In genomic region chr11:65634905-65635731, GRCh38 we compare ENCODE assay signal across 28 cellular contexts. TPM values are rescaled to one million over a fixed set of nuclear protein-coding genes. Genes with fewer than 3 reads are reported as not detected.
DNase-seq lines count a peak whose midpoint lies in the region; ATAC-seq, FAIRE-seq and TF ChIP-seq lines count a peak whose summit lies in the region.
"Had no signal": no experiment of that assay in that cellular context is flagged by ENCODE, and none has a peak within 500 bp of the region (broad histone marks: within the 10 kb centered on the region; RNA-seq: fewer than 3 reads in every experiment).

No MANE protein-coding gene starts in this region.

- H3K4me1 ChIP-seq in GM12878 (ENCODE audit: control insufficient read depth, insufficient read depth, low read length) (peaks cover 10% of the 10 kb centered on the region), neuronal stem cell (ENCODE audit: control insufficient read depth in 2 of 2, insufficient read depth in 1 of 2, low read depth in 1 of 2, low read length in 2 of 2) (peaks cover 15 to 16% of the 10 kb centered on the region in 2 donors)

- H3K27me3 ChIP-seq in GM12878 (replicated peaks in 1 of 2; ENCODE audit: control insufficient read depth in 2 of 2, insufficient read depth in 2 of 2, low read length in 1 of 2) = no peaks in the 10 kb centered on the region
- no peaks in the 10 kb centered on the region for H3K27me3 ChIP-seq in neuronal stem cell (ENCODE audit: control insufficient read depth in 3 of 3, insufficient read depth in 3 of 3, low read depth in 1 of 3, low read length in 3 of 3)
- H3K27me3 ChIP-seq: tibial nerve had no signal

- H3K36me3 Mint-ChIP-seq in activated CD8-positive, alpha-beta T cell treated with anti-CD3 and anti-CD28 coated beads, Interleukin-2, amount 10 ng/mL, durations not matched to agents 7 days and 5 days (ENCODE audit: low read depth) = peaks cover 50% of the 10 kb centered on the region
- peaks cover 31% of the 10 kb centered on the region for H3K36me3 Mint-ChIP-seq in activated CD8-positive, alpha-beta T cell treated with anti-CD3 and anti-CD28 coated beads for 36 hours (ENCODE audit: low read depth)
- H3K36me3 Mint-ChIP-seq: naive B cell had no signal

- in situ Hi-C loops in GM12878 (cut with MboI) = no loop called here

- H3K9ac ChIP-seq in GM12878 (ENCODE audit: control insufficient read depth, insufficient read depth, low read length) = no peak overlapping the region
- H3K9ac ChIP-seq in neuronal stem cell (ENCODE audit: low read depth, low read length, poor library complexity) = no peak overlapping the region
- H3K9ac ChIP-seq: KMS-11 had no signal

- H3K79me1 ChIP-seq in neuronal stem cell (ENCODE audit: low read depth, low read length) = peaks cover 11% of the 10 kb centered on the region

- no peak overlapping the region for H3K4ac ChIP-seq in neuronal stem cell (ENCODE audit: low read length)

- RAD21 ChIA-PET in GM12878 (lab: Charles Lee; ENCODE audit: unreplicated experiment) = interaction anchor here (1.0 kb wide), 1 partner anchor 9 kb away, joined by 3 read pairs; no protein-coding TSS in a partner anchor

- peaks cover 17% of the 10 kb centered on the region for H3K79me2 ChIP-seq in GM12878 (ENCODE audit: control insufficient read depth, insufficient read depth, low read length)

- intact Hi-C loops in activated CD8-positive, alpha-beta T cell treated with anti-CD3 and anti-CD28 coated beads for 36 hours (cut with micrococcal nuclease) = no loop called here
- intact Hi-C loops in GM12878 (cut with micrococcal nuclease; ENCODE audit: unreplicated experiment) = no loop called here

- H2AFZ ChIP-seq in GM12878 (ENCODE audit: control insufficient read depth, low read depth, low read length) (no peak overlapping the region), neuronal stem cell (ENCODE audit: low read length) (no peak overlapping the region)

- H3K4me1 Mint-ChIP-seq in activated CD8-positive, alpha-beta T cell treated with anti-CD3 and anti-CD28 coated beads, Interleukin-2, amount 10 ng/mL, durations not matched to agents 7 days and 5 days (ENCODE audit: low read depth) = peaks cover 53% of the 10 kb centered on the region
- peaks cover 18% of the 10 kb centered on the region for H3K4me1 Mint-ChIP-seq in activated CD8-positive, alpha-beta T cell treated with anti-CD3 and anti-CD28 coated beads for 36 hours (ENCODE audit: low read depth)

- CTCF ChIA-PET in activated CD8-positive, alpha-beta T cell treated with anti-CD3 and anti-CD28 coated beads, Interleukin-2, amount 10 ng/mL, durations not matched to agents 7 days and 5 days (lab: Charles Lee) = interaction anchor here (1.7 kb wide), 1 partner anchor 9 kb away, joined by 5 read pairs; no protein-coding TSS in a partner anchor
- CTCF ChIA-PET in activated CD8-positive, alpha-beta T cell treated with anti-CD3 and anti-CD28 coated beads for 36 hours (lab: Charles Lee) = no interaction called here
- CTCF ChIA-PET in GM12878 (lab: Yijun Ruan, JAX) = interaction anchor here (0.7 kb wide), 1 partner anchor 18 kb away, joined by 3 read pairs; no protein-coding TSS in a partner anchor

- 0 out of 2 replicates have a peak, but pooled peaks have one; percentile 9 for TF ChIP-seq POLR2A in GM12878 (IDR thresholded peaks at IDR 0.05; ENCODE audit: low read depth, low read length)

- peak overlapping the region; percentile 65 for H4K8ac ChIP-seq in neuronal stem cell (ENCODE audit: low read depth, low read length)

- H3K14ac ChIP-seq in neuronal stem cell (ENCODE audit: low read length) = no peak overlapping the region

- H3K4me3 Mint-ChIP-seq in activated CD8-positive, alpha-beta T cell treated with anti-CD3 and anti-CD28 coated beads, Interleukin-2, amount 10 ng/mL, durations not matched to agents 7 days and 5 days = no peak overlapping the region
- H3K4me3 Mint-ChIP-seq in activated CD8-positive, alpha-beta T cell treated with anti-CD3 and anti-CD28 coated beads for 36 hours = no peak overlapping the region
- H3K4me3 Mint-ChIP-seq: activated naive CD4-positive, alpha-beta T cell treated with anti-CD3 and anti-CD28 coated beads for 36 hours; mesothelial cell of epicardium; T-helper 17 cell had no signal

- DNase-seq in activated CD8-positive, alpha-beta T cell treated with anti-CD3 and anti-CD28 coated beads, Interleukin-2, amount 10 ng/mL, durations not matched to agents 7 days and 5 days = no peak
- no peak for DNase-seq in activated CD8-positive, alpha-beta T cell treated with anti-CD3 and anti-CD28 coated beads for 36 hours
- DNase-seq in GM12878 (ENCODE audit: low read depth, low spot score) = no peak
- no peak for DNase-seq in neuronal stem cell (ENCODE audit: low spot score)
- no peak for DNase-seq in germinal center (ENCODE audit: low spot score)
- no peak for DNase-seq in activated gamma-delta T cell treated with Interleukin-2 at 50 U/mL for 16 hours
- DNase-seq: activated CD4-positive, alpha-beta T cell treated with anti-CD3 and anti-CD28 coated beads for 1 hour; activated naive CD4-positive, alpha-beta T cell treated with anti-CD3 and anti-CD28 coated beads for 36 hours; AML-193; amniotic stem cell; CD8-positive, alpha-beta memory T cell; DMS 273 treated with DMSO at 0.1 percent for 48 hours; kidney; naive B cell; NCI-H1417; NCI-H2029 treated with DMSO at 0.1 percent for 48 hours; NCI-H345; NCI-H774; RPMI8226; T-helper 17 cell had no signal

- H3K27ac Mint-ChIP-seq in activated CD8-positive, alpha-beta T cell treated with anti-CD3 and anti-CD28 coated beads, Interleukin-2, amount 10 ng/mL, durations not matched to agents 7 days and 5 days = peak overlapping the region; percentile 86
- H3K27ac Mint-ChIP-seq in activated CD8-positive, alpha-beta T cell treated with anti-CD3 and anti-CD28 coated beads for 36 hours = no peak overlapping the region
- H3K27ac Mint-ChIP-seq: mesothelial cell of epicardium, naive B cell had no signal

- no peak for TF ChIP-seq EP300 in GM12878 (IDR thresholded peaks at IDR 0.05; ENCODE audit: borderline replicate concordance in 1 of 2, control insufficient read depth in 1 of 2, low read depth in 2 of 2, low read length in 2 of 2)

- H2AK5ac ChIP-seq in neuronal stem cell (ENCODE audit: low read depth, low read length) = peak overlapping the region; percentile 46

- H3K9me3 Mint-ChIP-seq in activated CD8-positive, alpha-beta T cell treated with anti-CD3 and anti-CD28 coated beads, Interleukin-2, amount 10 ng/mL, durations not matched to agents 7 days and 5 days (ENCODE audit: insufficient read depth) = no peaks in the 10 kb centered on the region
- no peaks in the 10 kb centered on the region for H3K9me3 Mint-ChIP-seq in activated CD8-positive, alpha-beta T cell treated with anti-CD3 and anti-CD28 coated beads for 36 hours
- H3K9me3 Mint-ChIP-seq: activated naive CD4-positive, alpha-beta T cell treated with anti-CD3 and anti-CD28 coated beads for 36 hours; mesothelial cell of epicardium; naive B cell had no signal

- POLR2A ChIA-PET in activated CD8-positive, alpha-beta T cell treated with anti-CD3 and anti-CD28 coated beads, Interleukin-2, amount 10 ng/mL, durations not matched to agents 7 days and 5 days (lab: Charles Lee) = interaction anchor here (1.3 kb wide), 1 partner anchor 417 kb away, joined by 3 read pairs; the partner anchor contains the start of gene SF3B2
- POLR2A ChIA-PET in activated CD8-positive, alpha-beta T cell treated with anti-CD3 and anti-CD28 coated beads for 36 hours (lab: Charles Lee) = interaction anchor here (23.0 kb wide), 1 partner anchor 24 kb away, joined by 320 read pairs; the partner anchor contains the start of gene RELA
- POLR2A ChIA-PET in GM12878 (lab: Charles Lee) = no interaction called here

- H3K36me3 ChIP-seq in GM12878 (ENCODE audit: control insufficient read depth in 2 of 2, insufficient read depth in 2 of 2, low read length in 1 of 2) (peaks cover 19 to 31% of the 10 kb centered on the region in 2 experiments), neuronal stem cell (replicated peaks in 1 of 2; ENCODE audit: control insufficient read depth in 2 of 2, insufficient read depth in 2 of 2, low read length in 2 of 2) (peaks cover 43 to 59% of the 10 kb centered on the region in 2 donors)

- H2BK12ac ChIP-seq in neuronal stem cell (ENCODE audit: low read length) = no peak overlapping the region

- H3K9me3 ChIP-seq in GM12878 (replicated peaks; ENCODE audit: control insufficient read depth, insufficient read depth, low read length) (no peaks in the 10 kb centered on the region), neuronal stem cell (replicated peaks in 1 of 2; ENCODE audit: control insufficient read depth in 2 of 2, insufficient read depth in 1 of 2, low read depth in 1 of 2, low read length in 2 of 2) (peaks cover 0 to 2% of the 10 kb centered on the region in 2 donors)
- H3K9me3 ChIP-seq: A549, tibial nerve had no signal

- H3K18ac ChIP-seq in neuronal stem cell (ENCODE audit: low read length) = no peak overlapping the region

- H3K4me3 ChIP-seq in GM12878 (no peak overlapping the region), neuronal stem cell (ENCODE audit: low read length in 2 of 2) (no peak overlapping the region)
- H3K4me3 ChIP-seq: A549, SK-N-MC, tibial nerve had no signal

- 96% methylated on average over 45 of the region's 46 CpGs for WGBS in GM12878 (ENCODE audit: insufficient coverage, insufficient replicate concordance, low lambda C conversion rate, missing lambda C conversion rate)
- no CpG with 5 or more reads among the region's 46 CpGs for WGBS in neuronal stem cell (ENCODE audit: extremely low coverage in 2 of 2, insufficient read length in 2 of 2, insufficient replicate concordance in 1 of 2), 2 donors

- no peak overlapping the region for H3K23ac ChIP-seq in neuronal stem cell (ENCODE audit: low read depth, low read length, poor library complexity)

- no peak overlapping the region for H2BK120ac ChIP-seq in neuronal stem cell (ENCODE audit: low read depth, low read length)

- no peaks in the 10 kb centered on the region for H4K20me1 ChIP-seq in GM12878 (ENCODE audit: control insufficient read depth, insufficient read depth)

- no peak for TF ChIP-seq RAD21 in GM12878 (IDR thresholded peaks at IDR 0.05; ENCODE audit: insufficient read depth, low read depth, low read length)

- no peak for TF ChIP-seq CTCF in activated CD8-positive, alpha-beta T cell treated with anti-CD3 and anti-CD28 coated beads for 36 hours (IDR thresholded peaks at IDR 0.05)
- no peak for TF ChIP-seq CTCF in GM12878 (IDR thresholded peaks at IDR 0.05 in 2 of 3, conservative IDR thresholded peaks at IDR 0.05 in 1 of 3; ENCODE audit: control insufficient read depth in 2 of 3, extremely low read depth in 1 of 3, insufficient read depth in 1 of 3, low read depth in 3 of 3, low read length in 3 of 3)

- no peak for ATAC-seq in activated CD8-positive, alpha-beta T cell treated with anti-CD3 and anti-CD28 coated beads, Interleukin-2, amount 10 ng/mL, durations not matched to agents 7 days and 5 days
- ATAC-seq in activated CD8-positive, alpha-beta T cell treated with anti-CD3 and anti-CD28 coated beads for 36 hours = no peak
- no peak for ATAC-seq in GM12878
- ATAC-seq: A549, T-helper 17 cell had no signal

- SMC1A ChIA-PET in GM12878 (lab: Charles Lee; ENCODE audit: uncharacterized antibody, unreplicated experiment) = no interaction called here

- no peak for FAIRE-seq in GM12878 (lab: Jason Lieb, UNC)
- FAIRE-seq: A549, kidney had no signal

- H4K91ac ChIP-seq in neuronal stem cell (ENCODE audit: low read depth, low read length, poor library complexity) = no peak overlapping the region

- no peak overlapping the region for H2BK5ac ChIP-seq in neuronal stem cell (ENCODE audit: low read length)

- H3K27me3 Mint-ChIP-seq in activated CD8-positive, alpha-beta T cell treated with anti-CD3 and anti-CD28 coated beads, Interleukin-2, amount 10 ng/mL, durations not matched to agents 7 days and 5 days (ENCODE audit: low read depth) = no peaks in the 10 kb centered on the region
- no peaks in the 10 kb centered on the region for H3K27me3 Mint-ChIP-seq in activated CD8-positive, alpha-beta T cell treated with anti-CD3 and anti-CD28 coated beads for 36 hours
- H3K27me3 Mint-ChIP-seq: naive B cell, T-helper 17 cell had no signal

- BruUV-seq in GM12878 (replicated peaks; lab: Mats Ljungman, UMichigan) = no TSS peak

- H3K27ac ChIP-seq in GM12878 (ENCODE audit: control insufficient read depth, insufficient read depth) = no peak overlapping the region
- H3K27ac ChIP-seq in neuronal stem cell (replicated peaks; ENCODE audit: low read length) = no peak overlapping the region
- H3K27ac ChIP-seq: A549, epithelial cell of prostate, KMS-11, SK-N-MC, tibial nerve had no signal

- no peak overlapping the region for H2BK15ac ChIP-seq in neuronal stem cell (ENCODE audit: low read length)

- H3K4me2 ChIP-seq in GM12878 (ENCODE audit: control insufficient read depth, insufficient read depth) (no peak overlapping the region), neuronal stem cell (ENCODE audit: insufficient read depth, low read length, poor library complexity, severe bottlenecking) (no peak overlapping the region)
- H3K4me2 ChIP-seq: A549, KMS-11 had no signal

RNA-seq across cellular contexts. Expression of gene SIPA1, which starts 2.8 kb away (rescaled TPM):
- 100 to 1,000 TPM; 245 to 274 TPM for total RNA-seq in activated CD8-positive, alpha-beta T cell treated with anti-CD3 and anti-CD28 coated beads, Interleukin-2, amount 10 ng/mL, durations not matched to agents 7 days and 5 days
- total RNA-seq in activated CD8-positive, alpha-beta T cell treated with anti-CD3 and anti-CD28 coated beads for 36 hours = 100 to 1,000 TPM; 172 to 180 TPM
- total RNA-seq in GM12878 (2013; cell fraction: nucleolus; rRNA removed) = 136 and 145 TPM in 2 replicates
- total RNA-seq in GM12878 (2014; rRNA removed) (51.7 and 61.2 TPM in 2 replicates), GM12878 (2014; rRNA removed; fragmentation: Illumina TruSeq; extraction: Trizol) (26.9 and 34.2 TPM in 2 replicates), GM12878 (2021) (132 and 139 TPM in 2 replicates)
- 14.6 TPM for polyA plus RNA-seq in GM12878 (2011; ENCODE audit: low read depth)
- polyA plus RNA-seq in GM12878 (2011; rRNA removed) (24.0 and 64.1 TPM in 2 replicates), GM12878 (2014; fragmentation: Illumina TruSeq; extraction: Trizol) (4.9 and 16.0 TPM in 2 replicates), GM12878 (2014; fragmentation: Nextera tagmentation; extraction: Ambion mirVana) (1 to 10 TPM; 1.0 to 5.5 TPM), GM12878 (2014; rRNA removed) (64.2 and 66.8 TPM in 2 replicates), GM12878 (2016; fragmentation: Nextera tagmentation; extraction: Ambion mirVana) (10 to 100 TPM; 18.3 to 32.7 TPM)
- polyA plus RNA-seq in GM12878 (2011; cell fraction: cytosol; rRNA removed) = 72.9 and 124 TPM in 2 replicates
- polyA plus RNA-seq in GM12878 (2011; cell fraction: nucleus; rRNA removed) = 436 and 511 TPM in 2 replicates
- 69.0 and 88.3 TPM in 2 replicates for polyA plus RNA-seq in GM12878 (2012)
- polyA minus RNA-seq in GM12878 (2011; rRNA and poly(A)+ RNA removed) = 131 and 204 TPM in 2 replicates
- 70.8 and 88.3 TPM in 2 replicates for polyA minus RNA-seq in GM12878 (2011; cell fraction: cytosol; rRNA and poly(A)+ RNA removed)
- polyA minus RNA-seq in GM12878 (2011; cell fraction: nucleus; rRNA and poly(A)+ RNA removed) = 87.9 and 144 TPM in 2 replicates
- polyA plus RNA-seq in neuronal stem cell (2013, experiment 1 of 2) = 13.1 TPM
- 15.5 TPM for polyA plus RNA-seq in neuronal stem cell (2013, experiment 2 of 2)

RNA-seq across cellular contexts. Expression of gene PCNX3, which starts 19.5 kb away (rescaled TPM):
- 10 to 100 TPM; 50.1 to 54.8 TPM for total RNA-seq in activated CD8-positive, alpha-beta T cell treated with anti-CD3 and anti-CD28 coated beads, Interleukin-2, amount 10 ng/mL, durations not matched to agents 7 days and 5 days
- 10 to 100 TPM; 34.3 to 34.4 TPM for total RNA-seq in activated CD8-positive, alpha-beta T cell treated with anti-CD3 and anti-CD28 coated beads for 36 hours
- 38.1 and 44.3 TPM in 2 replicates for total RNA-seq in GM12878 (2013; cell fraction: nucleolus; rRNA removed)
- total RNA-seq in GM12878 (2014; rRNA removed) (14.0 and 19.9 TPM in 2 replicates), GM12878 (2014; rRNA removed; fragmentation: Illumina TruSeq; extraction: Trizol) (5.4 and 7.3 TPM in 2 replicates), GM12878 (2021) (39.0 and 46.6 TPM in 2 replicates)
- 8.1 TPM for polyA plus RNA-seq in GM12878 (2011; ENCODE audit: low read depth)
- polyA plus RNA-seq in GM12878 (2011; rRNA removed) (2.9 and 8.2 TPM in 2 replicates), GM12878 (2014; fragmentation: Illumina TruSeq; extraction: Trizol) (1.7 and 8.6 TPM in 2 replicates), GM12878 (2014; fragmentation: Nextera tagmentation; extraction: Ambion mirVana) (under 1 TPM; 0.03 to 0.15 TPM), GM12878 (2014; rRNA removed) (34.1 and 40.2 TPM in 2 replicates), GM12878 (2016; fragmentation: Nextera tagmentation; extraction: Ambion mirVana) (10 to 100 TPM in 1 of 2 experiments, 1 to 10 TPM in 1; 6.8 to 10.3 TPM)
- 19.6 and 23.7 TPM in 2 replicates for polyA plus RNA-seq in GM12878 (2011; cell fraction: cytosol; rRNA removed)
- polyA plus RNA-seq in GM12878 (2011; cell fraction: nucleus; rRNA removed) = 93.1 and 120 TPM in 2 replicates
- polyA plus RNA-seq in GM12878 (2012) = 16.6 and 21.0 TPM in 2 replicates
- polyA minus RNA-seq in GM12878 (2011; rRNA and poly(A)+ RNA removed) = 12.1 and 24.9 TPM in 2 replicates
- polyA minus RNA-seq in GM12878 (2011; cell fraction: cytosol; rRNA and poly(A)+ RNA removed) = 17.2 and 18.4 TPM in 2 replicates
- 29.3 and 54.2 TPM in 2 replicates for polyA minus RNA-seq in GM12878 (2011; cell fraction: nucleus; rRNA and poly(A)+ RNA removed)
- polyA plus RNA-seq in neuronal stem cell (2013, experiment 1 of 2) = 11.7 TPM
- polyA plus RNA-seq in neuronal stem cell (2013, experiment 2 of 2) = 11.4 TPM

RNA-seq across cellular contexts. Expression of gene MAP3K11, which starts 21.1 kb away (rescaled TPM):
- total RNA-seq in activated CD8-positive, alpha-beta T cell treated with anti-CD3 and anti-CD28 coated beads, Interleukin-2, amount 10 ng/mL, durations not matched to agents 7 days and 5 days = 10 to 100 TPM; 56.7 to 66.5 TPM
- 10 to 100 TPM; 40.3 to 45.6 TPM for total RNA-seq in activated CD8-positive, alpha-beta T cell treated with anti-CD3 and anti-CD28 coated beads for 36 hours
- total RNA-seq in GM12878 (2013; cell fraction: nucleolus; rRNA removed) = 95.3 and 109 TPM in 2 replicates
- total RNA-seq in GM12878 (2014; rRNA removed) (37.4 and 39.9 TPM in 2 replicates), GM12878 (2014; rRNA removed; fragmentation: Illumina TruSeq; extraction: Trizol) (13.6 and 15.1 TPM in 2 replicates), GM12878 (2021) (62.6 and 64.7 TPM in 2 replicates)
- polyA plus RNA-seq in GM12878 (2011; ENCODE audit: low read depth) = 8.2 TPM
- polyA plus RNA-seq in GM12878 (2011; rRNA removed) (17.0 and 27.9 TPM in 2 replicates), GM12878 (2014; fragmentation: Illumina TruSeq; extraction: Trizol) (6.6 and 14.0 TPM in 2 replicates), GM12878 (2014; fragmentation: Nextera tagmentation; extraction: Ambion mirVana) (1 to 10 TPM; 1.5 to 1.9 TPM), GM12878 (2014; rRNA removed) (51.8 and 58.7 TPM in 2 replicates), GM12878 (2016; fragmentation: Nextera tagmentation; extraction: Ambion mirVana) (10 to 100 TPM; 22.1 to 27.3 TPM)
- polyA plus RNA-seq in GM12878 (2011; cell fraction: cytosol; rRNA removed) = 43.4 and 59.7 TPM in 2 replicates
- 80.4 and 99.7 TPM in 2 replicates for polyA plus RNA-seq in GM12878 (2011; cell fraction: nucleus; rRNA removed)
- polyA plus RNA-seq in GM12878 (2012) = 29.2 and 38.0 TPM in 2 replicates
- polyA minus RNA-seq in GM12878 (2011; rRNA and poly(A)+ RNA removed) = 31.5 and 53.3 TPM in 2 replicates
- 23.3 and 23.7 TPM in 2 replicates for polyA minus RNA-seq in GM12878 (2011; cell fraction: cytosol; rRNA and poly(A)+ RNA removed)
- polyA minus RNA-seq in GM12878 (2011; cell fraction: nucleus; rRNA and poly(A)+ RNA removed) = 31.8 and 54.0 TPM in 2 replicates
- polyA plus RNA-seq in neuronal stem cell (2013, experiment 1 of 2) = 34.0 TPM
- 32.6 TPM for polyA plus RNA-seq in neuronal stem cell (2013, experiment 2 of 2)

RNA-seq across cellular contexts. Expression of gene RELA, which starts 27.6 kb away (rescaled TPM):
- 10 to 100 TPM; 72.5 to 82.4 TPM for total RNA-seq in activated CD8-positive, alpha-beta T cell treated with anti-CD3 and anti-CD28 coated beads, Interleukin-2, amount 10 ng/mL, durations not matched to agents 7 days and 5 days
- 10 to 100 TPM; 65.6 to 72.5 TPM for total RNA-seq in activated CD8-positive, alpha-beta T cell treated with anti-CD3 and anti-CD28 coated beads for 36 hours
- 91.6 and 99.8 TPM in 2 replicates for total RNA-seq in GM12878 (2013; cell fraction: nucleolus; rRNA removed)
- 28.1 and 33.6 TPM in 2 replicates for total RNA-seq in GM12878 (2014; rRNA removed)
- 15.3 and 16.8 TPM in 2 replicates for total RNA-seq in GM12878 (2014; rRNA removed; fragmentation: Illumina TruSeq; extraction: Trizol)
- 51.7 and 56.4 TPM in 2 replicates for total RNA-seq in GM12878 (2021)
- polyA plus RNA-seq in GM12878 (2011; ENCODE audit: low read depth) = 26.3 TPM
- polyA plus RNA-seq in GM12878 (2011; rRNA removed) = 13.4 and 32.7 TPM in 2 replicates
- 28.1 and 28.2 TPM in 2 replicates for polyA plus RNA-seq in GM12878 (2011; cell fraction: cytosol; rRNA removed)
- polyA plus RNA-seq in GM12878 (2011; cell fraction: nucleus; rRNA removed) = 205 and 257 TPM in 2 replicates
- polyA plus RNA-seq in GM12878 (2012) = 60.7 and 67.5 TPM in 2 replicates
- polyA plus RNA-seq in GM12878 (2014; fragmentation: Illumina TruSeq; extraction: Trizol) = 21.8 and 34.7 TPM in 2 replicates
- 10 to 100 TPM in 1 of 2 experiments, 1 to 10 TPM in 1; 5.1 to 12.8 TPM for polyA plus RNA-seq in GM12878 (2014; fragmentation: Nextera tagmentation; extraction: Ambion mirVana)
- 37.4 and 60.0 TPM in 2 replicates for polyA plus RNA-seq in GM12878 (2014; rRNA removed)
- 10 to 100 TPM; 38.1 to 42.8 TPM for polyA plus RNA-seq in GM12878 (2016; fragmentation: Nextera tagmentation; extraction: Ambion mirVana)
- polyA minus RNA-seq in GM12878 (2011; rRNA and poly(A)+ RNA removed) = 35.8 and 49.0 TPM in 2 replicates
- polyA minus RNA-seq in GM12878 (2011; cell fraction: cytosol; rRNA and poly(A)+ RNA removed) = 18.3 and 22.1 TPM in 2 replicates
- polyA minus RNA-seq in GM12878 (2011; cell fraction: nucleus; rRNA and poly(A)+ RNA removed) = 82.5 and 108 TPM in 2 replicates
- 26.0 TPM for polyA plus RNA-seq in neuronal stem cell (2013, experiment 1 of 2)
- polyA plus RNA-seq in neuronal stem cell (2013, experiment 2 of 2) = 24.2 TPM

RNA-seq across cellular contexts. Expression of gene KCNK7, which starts 39.5 kb away (rescaled TPM):
- total RNA-seq in activated CD8-positive, alpha-beta T cell treated with anti-CD3 and anti-CD28 coated beads, Interleukin-2, amount 10 ng/mL, durations not matched to agents 7 days and 5 days = under 1 TPM; 0.95 to 0.99 TPM
- under 1 TPM in 1 of 2 experiments, not detected in 1; 0.77 TPM for total RNA-seq in activated CD8-positive, alpha-beta T cell treated with anti-CD3 and anti-CD28 coated beads for 36 hours
- total RNA-seq in GM12878 (2013; cell fraction: nucleolus; rRNA removed) = 0.42 and 0.67 TPM in 2 replicates
- 0.16 and 0.23 TPM in 2 replicates for total RNA-seq in GM12878 (2014; rRNA removed)
- not detected in 2 replicates for total RNA-seq in GM12878 (2014; rRNA removed; fragmentation: Illumina TruSeq; extraction: Trizol)
- 0.29 and 0.54 TPM in 2 replicates for total RNA-seq in GM12878 (2021)
- not detected for polyA plus RNA-seq in GM12878 (2011; ENCODE audit: low read depth)
- polyA plus RNA-seq in GM12878 (2011; rRNA removed) = not detected in 2 replicates
- 0.08 TPM in 1 of 2 replicates, not detected in the other for polyA plus RNA-seq in GM12878 (2011; cell fraction: cytosol; rRNA removed)
- polyA plus RNA-seq in GM12878 (2011; cell fraction: nucleus; rRNA removed) = 0.16 and 0.46 TPM in 2 replicates
- polyA plus RNA-seq in GM12878 (2012) = 0.08 and 0.80 TPM in 2 replicates
- polyA plus RNA-seq in GM12878 (2014; fragmentation: Illumina TruSeq; extraction: Trizol) = not detected in 2 replicates
- polyA plus RNA-seq in GM12878 (2014; fragmentation: Nextera tagmentation; extraction: Ambion mirVana) = under 1 TPM in 1 of 2 experiments, not detected in 1; 0.11 TPM
- 0.15 TPM in 1 of 2 replicates, not detected in the other for polyA plus RNA-seq in GM12878 (2014; rRNA removed)
- not detected for polyA plus RNA-seq in GM12878 (2016; fragmentation: Nextera tagmentation; extraction: Ambion mirVana)
- 1.4 TPM in 1 of 2 replicates, not detected in the other for polyA minus RNA-seq in GM12878 (2011; rRNA and poly(A)+ RNA removed)
- polyA minus RNA-seq in GM12878 (2011; cell fraction: cytosol; rRNA and poly(A)+ RNA removed) = not detected in 2 replicates
- not detected in 2 replicates for polyA minus RNA-seq in GM12878 (2011; cell fraction: nucleus; rRNA and poly(A)+ RNA removed)
- polyA plus RNA-seq in neuronal stem cell (2013, experiment 1 of 2) = 0.06 TPM
- polyA plus RNA-seq in neuronal stem cell (2013, experiment 2 of 2) = 0.08 TPM
- total RNA-seq: osteoblast, skeletal muscle tissue had no signal
- polyA plus RNA-seq: CD8-positive, alpha-beta memory T cell had no signal
